10 cellular contexts compared by ENCODE assay signal in genomic region chrX:69024931-69025330, GRCh38.
DNase-seq lines count a peak whose midpoint lies in the region; ATAC-seq and TF ChIP-seq lines count a peak whose summit lies in the region.
"Had no signal": no experiment of that assay in that cellular context is flagged by ENCODE, and none has a peak within 500 bp of the region (broad histone marks: within the 10 kb centered on the region; RNA-seq: fewer than 3 reads in every experiment).

No MANE protein-coding gene starts in this region.

- H3K79me2 ChIP-seq in ACC112 (ENCODE audit: control insufficient read depth, insufficient read depth, low read length, unreplicated experiment) = no peaks in the 10 kb centered on the region

- no peaks in the 10 kb centered on the region for H3K9me3 Mint-ChIP-seq in glutamatergic neuron (ENCODE audit: unreplicated experiment)

- H3K27me3 ChIP-seq in ACC112 (ENCODE audit: insufficient read depth, low read length) = no peaks in the 10 kb centered on the region

- no peaks in the 10 kb centered on the region for H3K36me3 Mint-ChIP-seq in glutamatergic neuron (ENCODE audit: unreplicated experiment)

- H3K4me3 Mint-ChIP-seq in glutamatergic neuron (ENCODE audit: unreplicated experiment) = no peak overlapping the region

- H3K27ac Mint-ChIP-seq in glutamatergic neuron (ENCODE audit: unreplicated experiment) = no peak overlapping the region

- H3K4me1 Mint-ChIP-seq in glutamatergic neuron (ENCODE audit: low read depth, unreplicated experiment) = peaks cover 1% of the 10 kb centered on the region

- no peak overlapping the region for H2AFZ ChIP-seq in ACC112 (ENCODE audit: low read length, unreplicated experiment)

- no peak for TF ChIP-seq CTCF in glutamatergic neuron (IDR thresholded peaks at IDR 0.05; ENCODE audit: partially characterized antibody, unreplicated experiment)

- no peaks in the 10 kb centered on the region for H3K27me3 Mint-ChIP-seq in glutamatergic neuron (ENCODE audit: unreplicated experiment)

- H3K4me3 ChIP-seq in ACC112 (ENCODE audit: low read depth, low read length) = no peak overlapping the region

- ATAC-seq in GM21737 (IDR thresholded peaks at IDR 0.05; ENCODE audit: unreplicated experiment) = no peak

- peak overlapping the region; percentile 78 for H3K27ac ChIP-seq in ACC112 (ENCODE audit: low read depth, low read length)

- peak; percentile 49 for DNase-seq in SK-N-DZ (ENCODE audit: low spot score)
- peak; percentile 62 for DNase-seq in fibroblast of the conjunctiva (ENCODE audit: low read depth)
- DNase-seq in non-pigmented ciliary epithelial cell (ENCODE audit: low read depth) = peak; percentile 22
- no peak for DNase-seq in RPMI8226
- no peak for DNase-seq in glutamatergic neuron
- DNase-seq in NCI-H1436 (lab: John Stamatoyannopoulos, UW) = no peak
- DNase-seq: midbrain, NCI-H1048 had no signal

- no peaks in the 10 kb centered on the region for H3K36me3 ChIP-seq in ACC112 (ENCODE audit: insufficient read depth, low read length)

- H3K4me1 ChIP-seq in ACC112 (ENCODE audit: control insufficient read depth, insufficient read depth, low read length, unreplicated experiment) = peaks cover 31% of the 10 kb centered on the region

Comparison
In these comparisons a context has a peak if more than half of its experiments do, and no peak if none do; other contexts are left out.
1. DNase-seq: peak in SK-N-DZ (single experiment), fibroblast of the conjunctiva (single experiment) and non-pigmented ciliary epithelial cell (single experiment); none in RPMI8226 (single experiment), glutamatergic neuron (single experiment) and NCI-H1436 (single experiment).